ENCODE assay signal across 18 cellular contexts in the genomic region with DNA sequence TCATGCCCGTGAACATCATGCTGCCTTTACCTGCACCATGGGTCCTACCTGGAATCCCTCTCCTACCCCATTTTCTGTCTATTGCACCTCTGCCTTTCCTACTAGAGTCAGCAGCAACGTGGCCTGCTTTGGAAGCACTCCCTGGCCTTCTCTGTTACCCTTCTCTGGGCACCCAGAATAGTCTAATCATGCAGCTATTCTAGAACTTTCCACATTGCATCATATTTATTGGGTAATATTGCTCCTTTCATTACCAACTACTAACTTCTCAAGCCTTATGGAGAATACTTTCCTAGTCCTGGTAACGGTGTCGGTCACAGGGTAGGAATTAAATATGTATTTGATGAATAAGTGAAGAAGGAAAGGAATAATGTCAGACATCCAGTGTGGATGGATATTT. TPM values are rescaled to one million over a fixed set of nuclear protein-coding genes. Genes with fewer than 3 reads are reported as not detected.
"Had no signal": no experiment of that assay in that cellular context is flagged by ENCODE, and none has a peak within 500 bp of the region (broad histone marks: within the 10 kb centered on the region; RNA-seq: fewer than 3 reads in every experiment).

No MANE protein-coding gene starts in this region.

- ATAC-seq: activated T-helper 17 cell treated with anti-CD3 and anti-CD28 coated beads, Interleukin-2, amount 50 U/mL, for 72 hours; esophagus mucosa; left colon; pancreas; stimulated activated memory B cell treated with anti-CD40 and anti-IgM and Interleukin-4, amounts not matched to agents 10 μg/mL and 1 μg/mL and 100 μg/mL, for 72 hours had no signal

- H3K9me3 ChIP-seq: gastrocnemius medialis, pancreas had no signal

- H3K9me3 Mint-ChIP-seq: activated T-helper 17 cell treated with anti-CD3 and anti-CD28 coated beads, Interleukin-2, amount 50 U/mL, for 72 hours; neural crest cell; stimulated activated memory B cell treated with anti-CD40 and anti-IgM and Interleukin-4, amounts not matched to agents 10 μg/mL and 1 μg/mL and 100 μg/mL, for 72 hours; T-helper 2 cell treated with Interferon-gamma antibody and Interleukin-4, amounts not matched to agents 5 μg/mL and 100 μg/mL, for 36 hours had no signal

- FAIRE-seq: astrocyte, bronchial epithelial cell, islet of Langerhans, pancreas had no signal

- H3K36me3 Mint-ChIP-seq: stimulated activated memory B cell treated with anti-CD40 and anti-IgM and Interleukin-4, amounts not matched to agents 10 μg/mL and 1 μg/mL and 100 μg/mL, for 72 hours had no signal

- H3K4me3 ChIP-seq: dorsolateral prefrontal cortex, gastrocnemius medialis, lung, pancreas had no signal

- H3K27me3 ChIP-seq: dorsolateral prefrontal cortex, gastrocnemius medialis, pancreas had no signal

- H3K27ac Mint-ChIP-seq: activated T-helper 17 cell treated with anti-CD3 and anti-CD28 coated beads, Interleukin-2, amount 50 U/mL, for 72 hours; stimulated activated memory B cell treated with anti-CD40 and anti-IgM and Interleukin-4, amounts not matched to agents 10 μg/mL and 1 μg/mL and 100 μg/mL, for 72 hours; T-helper 2 cell treated with Interferon-gamma antibody and Interleukin-4, amounts not matched to agents 5 μg/mL and 100 μg/mL, for 36 hours had no signal

- H3K27me3 Mint-ChIP-seq: activated CD4-positive, alpha-beta T cell treated with anti-CD3 and anti-CD28 coated beads, Interleukin-2, amount 10 ng/mL, durations not matched to agents 7 days and 5 days; activated T-helper 17 cell treated with anti-CD3 and anti-CD28 coated beads, Interleukin-2, amount 50 U/mL, for 72 hours; stimulated activated memory B cell treated with anti-CD40 and anti-IgM and Interleukin-4, amounts not matched to agents 10 μg/mL and 1 μg/mL and 100 μg/mL, for 72 hours had no signal

- DNase-seq: activated CD4-positive, alpha-beta T cell treated with anti-CD3 and anti-CD28 coated beads, Interleukin-2, amount 10 ng/mL, durations not matched to agents 7 days and 5 days; activated naive CD4-positive, alpha-beta T cell treated with Interleukin-2 at 50 U/mL for 16 hours; dorsolateral prefrontal cortex; left colon; midbrain; pancreas had no signal

- H3K4me1 Mint-ChIP-seq: activated T-helper 17 cell treated with anti-CD3 and anti-CD28 coated beads, Interleukin-2, amount 50 U/mL, for 72 hours; stimulated activated memory B cell treated with anti-CD40 and anti-IgM and Interleukin-4, amounts not matched to agents 10 μg/mL and 1 μg/mL and 100 μg/mL, for 72 hours had no signal

- H3K4me1 ChIP-seq: gastrocnemius medialis, pancreas had no signal

- H3K36me3 ChIP-seq: gastrocnemius medialis, pancreas had no signal

- H3K27ac ChIP-seq: dorsolateral prefrontal cortex, gastrocnemius medialis, pancreas had no signal

- H3K4me3 Mint-ChIP-seq: activated CD4-positive, alpha-beta T cell treated with anti-CD3 and anti-CD28 coated beads, Interleukin-2, amount 10 ng/mL, durations not matched to agents 7 days and 5 days; activated T-helper 17 cell treated with anti-CD3 and anti-CD28 coated beads, Interleukin-2, amount 50 U/mL, for 72 hours; neural crest cell; stimulated activated memory B cell treated with anti-CD40 and anti-IgM and Interleukin-4, amounts not matched to agents 10 μg/mL and 1 μg/mL and 100 μg/mL, for 72 hours; T-helper 2 cell treated with Interferon-gamma antibody and Interleukin-4, amounts not matched to agents 5 μg/mL and 100 μg/mL, for 36 hours had no signal

RNA-seq across cellular contexts. Expression of gene CREG2, which starts 33.3 kb away (rescaled TPM):
- total RNA-seq: activated CD8-positive, alpha-beta memory T cell treated with anti-CD3 and anti-CD28 coated beads for 36 hours; activated T-helper 17 cell treated with anti-CD3 and anti-CD28 coated beads, Interleukin-2, amount 50 U/mL, for 72 hours; chondrocyte; gastrocnemius medialis had no signal

RNA-seq across cellular contexts. Expression of gene RFX8, which starts 54.3 kb away (rescaled TPM):
- total RNA-seq: astrocyte, bronchial epithelial cell, chondrocyte, esophagus mucosa, left colon had no signal
